In the genomic region with DNA sequence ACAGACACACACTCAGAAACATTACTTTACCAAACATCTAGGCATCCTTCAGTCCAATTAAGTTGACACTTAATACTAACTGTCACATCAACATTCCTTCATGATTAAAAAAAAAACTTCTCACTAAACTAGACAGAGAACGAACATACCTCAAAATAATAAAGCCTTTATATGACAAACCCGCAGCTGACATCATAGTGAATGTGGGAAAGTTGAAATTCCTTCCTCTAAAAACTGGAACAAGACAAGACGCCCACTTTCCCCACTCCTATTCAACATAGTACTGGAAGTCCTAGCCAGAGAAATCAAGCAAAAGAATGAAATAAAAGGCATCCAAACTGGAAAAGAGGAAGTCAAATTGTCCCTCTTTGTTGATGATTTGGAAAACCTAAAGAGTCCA, we compare ENCODE assay signal across 1 cellular context.
TF ChIP-seq lines count a peak whose summit lies in the region.

No MANE protein-coding gene starts in this region.

TF ChIP-seq in GM23338, 12 proteins besides CTCF, POLR2A, EP300 and RAD21 (continued from another document):
- TF ChIP-seq, protein P1, sequence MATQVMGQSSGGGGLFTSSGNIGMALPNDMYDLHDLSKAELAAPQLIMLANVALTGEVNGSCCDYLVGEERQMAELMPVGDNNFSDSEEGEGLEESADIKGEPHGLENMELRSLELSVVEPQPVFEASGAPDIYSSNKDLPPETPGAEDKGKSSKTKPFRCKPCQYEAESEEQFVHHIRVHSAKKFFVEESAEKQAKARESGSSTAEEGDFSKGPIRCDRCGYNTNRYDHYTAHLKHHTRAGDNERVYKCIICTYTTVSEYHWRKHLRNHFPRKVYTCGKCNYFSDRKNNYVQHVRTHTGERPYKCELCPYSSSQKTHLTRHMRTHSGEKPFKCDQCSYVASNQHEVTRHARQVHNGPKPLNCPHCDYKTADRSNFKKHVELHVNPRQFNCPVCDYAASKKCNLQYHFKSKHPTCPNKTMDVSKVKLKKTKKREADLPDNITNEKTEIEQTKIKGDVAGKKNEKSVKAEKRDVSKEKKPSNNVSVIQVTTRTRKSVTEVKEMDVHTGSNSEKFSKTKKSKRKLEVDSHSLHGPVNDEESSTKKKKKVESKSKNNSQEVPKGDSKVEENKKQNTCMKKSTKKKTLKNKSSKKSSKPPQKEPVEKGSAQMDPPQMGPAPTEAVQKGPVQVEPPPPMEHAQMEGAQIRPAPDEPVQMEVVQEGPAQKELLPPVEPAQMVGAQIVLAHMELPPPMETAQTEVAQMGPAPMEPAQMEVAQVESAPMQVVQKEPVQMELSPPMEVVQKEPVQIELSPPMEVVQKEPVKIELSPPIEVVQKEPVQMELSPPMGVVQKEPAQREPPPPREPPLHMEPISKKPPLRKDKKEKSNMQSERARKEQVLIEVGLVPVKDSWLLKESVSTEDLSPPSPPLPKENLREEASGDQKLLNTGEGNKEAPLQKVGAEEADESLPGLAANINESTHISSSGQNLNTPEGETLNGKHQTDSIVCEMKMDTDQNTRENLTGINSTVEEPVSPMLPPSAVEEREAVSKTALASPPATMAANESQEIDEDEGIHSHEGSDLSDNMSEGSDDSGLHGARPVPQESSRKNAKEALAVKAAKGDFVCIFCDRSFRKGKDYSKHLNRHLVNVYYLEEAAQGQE (IDR thresholded peaks at IDR 0.05; ENCODE audit: unreplicated experiment), result no peak
- TF ChIP-seq EZH2phosphoT487 (IDR thresholded peaks at IDR 0.05; ENCODE audit: unreplicated experiment) (no peak), ZNF114 (CRISPR knock-in tag; IDR thresholded peaks at IDR 0.05) (no peak), EZH2 (IDR thresholded peaks at IDR 0.05; ENCODE audit: low read depth, unreplicated experiment) (no peak), POLR2AphosphoS5 (IDR thresholded peaks at IDR 0.05; ENCODE audit: low read depth) (no peak)
- TF ChIP-seq, protein P2, sequence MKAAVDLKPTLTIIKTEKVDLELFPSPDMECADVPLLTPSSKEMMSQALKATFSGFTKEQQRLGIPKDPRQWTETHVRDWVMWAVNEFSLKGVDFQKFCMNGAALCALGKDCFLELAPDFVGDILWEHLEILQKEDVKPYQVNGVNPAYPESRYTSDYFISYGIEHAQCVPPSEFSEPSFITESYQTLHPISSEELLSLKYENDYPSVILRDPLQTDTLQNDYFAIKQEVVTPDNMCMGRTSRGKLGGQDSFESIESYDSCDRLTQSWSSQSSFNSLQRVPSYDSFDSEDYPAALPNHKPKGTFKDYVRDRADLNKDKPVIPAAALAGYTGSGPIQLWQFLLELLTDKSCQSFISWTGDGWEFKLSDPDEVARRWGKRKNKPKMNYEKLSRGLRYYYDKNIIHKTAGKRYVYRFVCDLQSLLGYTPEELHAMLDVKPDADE (IDR thresholded peaks at IDR 0.05), result no peak
- TF ChIP-seq, protein P3, sequence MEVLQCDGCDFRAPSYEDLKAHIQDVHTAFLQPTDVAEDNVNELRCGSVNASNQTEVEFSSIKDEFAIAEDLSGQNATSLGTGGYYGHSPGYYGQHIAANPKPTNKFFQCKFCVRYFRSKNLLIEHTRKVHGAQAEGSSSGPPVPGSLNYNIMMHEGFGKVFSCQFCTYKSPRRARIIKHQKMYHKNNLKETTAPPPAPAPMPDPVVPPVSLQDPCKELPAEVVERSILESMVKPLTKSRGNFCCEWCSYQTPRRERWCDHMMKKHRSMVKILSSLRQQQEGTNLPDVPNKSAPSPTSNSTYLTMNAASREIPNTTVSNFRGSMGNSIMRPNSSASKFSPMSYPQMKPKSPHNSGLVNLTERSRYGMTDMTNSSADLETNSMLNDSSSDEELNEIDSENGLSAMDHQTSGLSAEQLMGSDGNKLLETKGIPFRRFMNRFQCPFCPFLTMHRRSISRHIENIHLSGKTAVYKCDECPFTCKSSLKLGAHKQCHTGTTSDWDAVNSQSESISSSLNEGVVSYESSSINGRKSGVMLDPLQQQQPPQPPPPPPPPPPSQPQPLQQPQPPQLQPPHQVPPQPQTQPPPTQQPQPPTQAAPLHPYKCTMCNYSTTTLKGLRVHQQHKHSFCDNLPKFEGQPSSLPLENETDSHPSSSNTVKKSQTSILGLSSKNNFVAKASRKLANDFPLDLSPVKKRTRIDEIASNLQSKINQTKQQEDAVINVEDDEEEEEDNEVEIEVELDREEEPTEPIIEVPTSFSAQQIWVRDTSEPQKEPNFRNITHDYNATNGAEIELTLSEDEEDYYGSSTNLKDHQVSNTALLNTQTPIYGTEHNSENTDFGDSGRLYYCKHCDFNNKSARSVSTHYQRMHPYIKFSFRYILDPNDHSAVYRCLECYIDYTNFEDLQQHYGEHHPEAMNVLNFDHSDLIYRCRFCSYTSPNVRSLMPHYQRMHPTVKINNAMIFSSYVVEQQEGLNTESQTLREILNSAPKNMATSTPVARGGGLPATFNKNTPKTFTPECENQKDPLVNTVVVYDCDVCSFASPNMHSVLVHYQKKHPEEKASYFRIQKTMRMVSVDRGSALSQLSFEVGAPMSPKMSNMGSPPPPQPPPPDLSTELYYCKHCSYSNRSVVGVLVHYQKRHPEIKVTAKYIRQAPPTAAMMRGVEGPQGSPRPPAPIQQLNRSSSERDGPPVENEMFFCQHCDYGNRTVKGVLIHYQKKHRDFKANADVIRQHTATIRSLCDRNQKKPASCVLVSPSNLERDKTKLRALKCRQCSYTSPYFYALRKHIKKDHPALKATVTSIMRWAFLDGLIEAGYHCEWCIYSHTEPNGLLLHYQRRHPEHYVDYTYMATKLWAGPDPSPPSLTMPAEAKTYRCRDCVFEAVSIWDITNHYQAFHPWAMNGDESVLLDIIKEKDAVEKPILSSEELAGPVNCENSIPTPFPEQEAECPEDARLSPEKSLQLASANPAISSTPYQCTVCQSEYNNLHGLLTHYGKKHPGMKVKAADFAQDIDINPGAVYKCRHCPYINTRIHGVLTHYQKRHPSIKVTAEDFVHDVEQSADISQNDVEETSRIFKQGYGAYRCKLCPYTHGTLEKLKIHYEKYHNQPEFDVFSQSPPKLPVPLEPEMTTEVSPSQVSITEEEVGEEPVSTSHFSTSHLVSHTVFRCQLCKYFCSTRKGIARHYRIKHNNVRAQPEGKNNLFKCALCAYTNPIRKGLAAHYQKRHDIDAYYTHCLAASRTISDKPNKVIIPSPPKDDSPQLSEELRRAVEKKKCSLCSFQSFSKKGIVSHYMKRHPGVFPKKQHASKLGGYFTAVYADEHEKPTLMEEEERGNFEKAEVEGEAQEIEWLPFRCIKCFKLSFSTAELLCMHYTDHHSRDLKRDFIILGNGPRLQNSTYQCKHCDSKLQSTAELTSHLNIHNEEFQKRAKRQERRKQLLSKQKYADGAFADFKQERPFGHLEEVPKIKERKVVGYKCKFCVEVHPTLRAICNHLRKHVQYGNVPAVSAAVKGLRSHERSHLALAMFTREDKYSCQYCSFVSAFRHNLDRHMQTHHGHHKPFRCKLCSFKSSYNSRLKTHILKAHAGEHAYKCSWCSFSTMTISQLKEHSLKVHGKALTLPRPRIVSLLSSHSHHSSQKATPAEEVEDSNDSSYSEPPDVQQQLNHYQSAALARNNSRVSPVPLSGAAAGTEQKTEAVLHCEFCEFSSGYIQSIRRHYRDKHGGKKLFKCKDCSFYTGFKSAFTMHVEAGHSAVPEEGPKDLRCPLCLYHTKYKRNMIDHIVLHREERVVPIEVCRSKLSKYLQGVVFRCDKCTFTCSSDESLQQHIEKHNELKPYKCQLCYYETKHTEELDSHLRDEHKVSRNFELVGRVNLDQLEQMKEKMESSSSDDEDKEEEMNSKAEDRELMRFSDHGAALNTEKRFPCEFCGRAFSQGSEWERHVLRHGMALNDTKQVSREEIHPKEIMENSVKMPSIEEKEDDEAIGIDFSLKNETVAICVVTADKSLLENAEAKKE (CRISPR knock-in tag; IDR thresholded peaks at IDR 0.05), result no peak
